19 cellular contexts compared by ENCODE assay signal in the genomic region with DNA sequence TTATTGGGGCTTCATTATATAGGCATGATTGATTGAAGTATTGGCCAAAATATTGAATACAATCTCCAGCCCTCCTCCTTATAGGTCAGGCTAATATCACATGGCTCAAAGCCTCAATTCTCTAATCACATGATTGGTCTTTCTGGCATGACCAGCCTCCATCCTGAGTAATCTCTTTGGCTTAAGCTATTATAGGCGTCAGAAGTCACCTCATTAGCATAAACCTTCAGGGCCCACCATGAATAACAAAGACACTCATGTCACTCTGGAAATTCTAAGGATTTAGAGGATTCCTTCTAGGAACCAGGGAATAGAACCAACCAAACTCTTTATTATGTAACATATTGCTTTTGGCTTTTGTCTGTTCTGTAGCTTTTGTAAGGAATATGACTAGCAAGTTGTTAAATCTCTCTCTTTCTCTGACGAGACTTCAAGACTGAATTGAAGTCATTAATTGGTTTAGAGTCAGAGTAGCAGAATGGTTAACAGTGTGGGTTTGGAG.
DNase-seq lines count a peak whose midpoint lies in the region; ATAC-seq and TF ChIP-seq lines count a peak whose summit lies in the region.
"Had no signal": no experiment of that assay in that cellular context is flagged by ENCODE, and none has a peak within 500 bp of the region (broad histone marks: within the 10 kb centered on the region; RNA-seq: fewer than 3 reads in every experiment).

No MANE protein-coding gene starts in this region.

- H3K9ac ChIP-seq in HUES48 (ENCODE audit: low read depth, low read length) (no peak overlapping the region), mesendoderm (ENCODE audit: low read length) (no peak overlapping the region)

- H3K56ac ChIP-seq in mesendoderm (ENCODE audit: low read length) = no peak overlapping the region

- POLR2A ChIA-PET in WTC11 (lab: Charles Lee) = no interaction called here

- peaks cover 11% of the 10 kb centered on the region; the same call in 1 of the 2 replicates for H3K36me3 Mint-ChIP-seq in WTC11
- H3K36me3 Mint-ChIP-seq in natural killer cell treated with Interleukin-12 subunit alpha and Interleukin-12 subunit beta and Interleukin-15 and Interleukin-18, amount 100 ng/mL, for 72 hours = no peaks in the 10 kb centered on the region
- H3K36me3 Mint-ChIP-seq: CD14-positive monocyte; CD8-positive, alpha-beta T cell had no signal

- no peaks in the 10 kb centered on the region for H3K9me3 ChIP-seq in HUES48 (ENCODE audit: control insufficient read depth, insufficient read depth, low read length)

- no peak overlapping the region for H2BK120ac ChIP-seq in mesendoderm (ENCODE audit: low read depth, low read length)

- no peak overlapping the region for H3K4me3 Mint-ChIP-seq in WTC11
- H3K4me3 Mint-ChIP-seq in natural killer cell treated with Interleukin-12 subunit alpha and Interleukin-12 subunit beta and Interleukin-15 and Interleukin-18, amount 100 ng/mL, for 72 hours = no peak overlapping the region
- H3K4me3 Mint-ChIP-seq: CD14-positive monocyte; CD8-positive, alpha-beta T cell had no signal

- no peak overlapping the region for H4K8ac ChIP-seq in mesendoderm (ENCODE audit: low read depth, low read length)

- no peak for TF ChIP-seq CTCF in WTC11 (IDR thresholded peaks at IDR 0.05)

- H3K27ac Mint-ChIP-seq in WTC11 = no peak overlapping the region
- H3K27ac Mint-ChIP-seq in natural killer cell treated with Interleukin-12 subunit alpha and Interleukin-12 subunit beta and Interleukin-15 and Interleukin-18, amount 100 ng/mL, for 72 hours = no peak overlapping the region
- H3K27ac Mint-ChIP-seq: CD14-positive monocyte; CD8-positive, alpha-beta T cell had no signal

- H4K5ac ChIP-seq in mesendoderm (ENCODE audit: low read length) = no peak overlapping the region

- peaks cover 10% of the 10 kb centered on the region for H3K9me3 Mint-ChIP-seq in WTC11
- H3K9me3 Mint-ChIP-seq in natural killer cell treated with Interleukin-12 subunit alpha and Interleukin-12 subunit beta and Interleukin-15 and Interleukin-18, amount 100 ng/mL, for 72 hours = no peaks in the 10 kb centered on the region
- H3K9me3 Mint-ChIP-seq: CD8-positive, alpha-beta T cell had no signal

- H3K18ac ChIP-seq in mesendoderm (ENCODE audit: low read length) = no peak overlapping the region

- H3K27me3 Mint-ChIP-seq in WTC11 (ENCODE audit: low read depth) = peaks cover under 1% of the 10 kb centered on the region; the same call in 1 of the 2 replicates
- H3K27me3 Mint-ChIP-seq in natural killer cell treated with Interleukin-12 subunit alpha and Interleukin-12 subunit beta and Interleukin-15 and Interleukin-18, amount 100 ng/mL, for 72 hours = peaks cover 0 to 7% of the 10 kb centered on the region in 2 donors

- H3K79me2 ChIP-seq in mesendoderm (ENCODE audit: control insufficient read depth, insufficient read depth, low read length) = no peaks in the 10 kb centered on the region

- WGBS in mesendoderm (ENCODE audit: extremely low coverage, insufficient coverage, low lambda C conversion rate) = no CpG with 5 or more reads among the region's 2 CpGs

- no peak overlapping the region for H2BK15ac ChIP-seq in mesendoderm (replicated peaks; ENCODE audit: low read depth)

- no peak overlapping the region for H3K4me3 ChIP-seq in HUES48 (ENCODE audit: low read depth, low read length)
- H3K4me3 ChIP-seq in mesendoderm (ENCODE audit: low read length) = no peak overlapping the region

- H3K27me3 ChIP-seq in HUES48 (ENCODE audit: control insufficient read depth, insufficient read depth, low read length) = no peaks in the 10 kb centered on the region
- H3K27me3 ChIP-seq in mesendoderm (ENCODE audit: insufficient read depth, low read length, poor library complexity) = no peaks in the 10 kb centered on the region

- H3K4me1 ChIP-seq in HUES48 (ENCODE audit: control insufficient read depth, insufficient read depth, low read length) (peaks cover 10% of the 10 kb centered on the region), mesendoderm (ENCODE audit: control insufficient read depth, low read depth, low read length) (no peaks in the 10 kb centered on the region)

- H2AK5ac ChIP-seq in mesendoderm (ENCODE audit: low read length) = no peak overlapping the region

- no peak overlapping the region for H3K4ac ChIP-seq in mesendoderm (ENCODE audit: low read depth, low read length)

- H3K36me3 ChIP-seq in HUES48 (ENCODE audit: control insufficient read depth, insufficient read depth, low read length) (no peaks in the 10 kb centered on the region), mesendoderm (ENCODE audit: control insufficient read depth, insufficient read depth, low read length) (no peaks in the 10 kb centered on the region)

- ATAC-seq in WTC11 (peak; percentile 65), HG03045 (IDR thresholded peaks at IDR 0.05; ENCODE audit: unreplicated experiment) (no peak), HG03025 (IDR thresholded peaks at IDR 0.05; ENCODE audit: low FRiP score, unreplicated experiment) (no peak)
- ATAC-seq in natural killer cell treated with Interleukin-12 subunit alpha and Interleukin-12 subunit beta and Interleukin-15 and Interleukin-18, amount 100 ng/mL, for 72 hours = no peak
- ATAC-seq: CD8-positive, alpha-beta T cell had no signal

- H3K79me1 ChIP-seq in mesendoderm (ENCODE audit: low read length) = no peaks in the 10 kb centered on the region

- no peak overlapping the region for H3K4me2 ChIP-seq in mesendoderm (ENCODE audit: low read length)

- peak overlapping the region; percentile 2 for H3K27ac ChIP-seq in HUES48 (ENCODE audit: low read depth, low read length)
- H3K27ac ChIP-seq in mesendoderm (ENCODE audit: low read depth, low read length) = no peak overlapping the region
- H3K27ac ChIP-seq: 22Rv1, HL-60 had no signal

- peaks cover 13% of the 10 kb centered on the region for H3K4me1 Mint-ChIP-seq in WTC11
- H3K4me1 Mint-ChIP-seq in natural killer cell treated with Interleukin-12 subunit alpha and Interleukin-12 subunit beta and Interleukin-15 and Interleukin-18, amount 100 ng/mL, for 72 hours (ENCODE audit: low read depth in 2 of 2) = no peaks in the 10 kb centered on the region
- H3K4me1 Mint-ChIP-seq: CD14-positive monocyte had no signal

- no peak overlapping the region for H2BK5ac ChIP-seq in mesendoderm (ENCODE audit: low read length)

- no peak overlapping the region for H3K23ac ChIP-seq in mesendoderm (ENCODE audit: low read length)

- DNase-seq in ELF-1 (ENCODE audit: low read depth, low spot score) (peak; percentile 15), WTC11 (ENCODE audit: low spot score) (no peak), mesendoderm (peak; percentile 49)
- no peak for DNase-seq in natural killer cell treated with Interleukin-12 subunit alpha and Interleukin-12 subunit beta and Interleukin-15 and Interleukin-18, amount 100 ng/mL, for 72 hours (ENCODE audit: low spot score)
- DNase-seq: CD8-positive, alpha-beta T cell; COR-L47; DMS153; DMS79 treated with DMSO at 0.1 percent for 48 hours; EL; GDM1; H7; IMR-90; KBM-7 had no signal

- CTCF ChIA-PET in WTC11 (lab: Charles Lee) = interaction anchor here (1.3 to 2.4 kb wide), 3 partner anchors 28 to 207 kb away, joined by 4 to 7 read pairs (median 5); no protein-coding TSS in a partner anchor

TF ChIP-seq in WTC11, 78 proteins besides CTCF, POLR2A, EP300 and RAD21:
- no peak for TF ChIP-seq SP1 (CRISPR knock-in tag; conservative IDR thresholded peaks at IDR 0.05)
- TF ChIP-seq, protein P1, sequence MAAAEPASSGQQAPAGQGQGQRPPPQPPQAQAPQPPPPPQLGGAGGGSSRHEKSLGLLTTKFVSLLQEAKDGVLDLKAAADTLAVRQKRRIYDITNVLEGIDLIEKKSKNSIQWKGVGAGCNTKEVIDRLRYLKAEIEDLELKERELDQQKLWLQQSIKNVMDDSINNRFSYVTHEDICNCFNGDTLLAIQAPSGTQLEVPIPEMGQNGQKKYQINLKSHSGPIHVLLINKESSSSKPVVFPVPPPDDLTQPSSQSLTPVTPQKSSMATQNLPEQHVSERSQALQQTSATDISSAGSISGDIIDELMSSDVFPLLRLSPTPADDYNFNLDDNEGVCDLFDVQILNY (CRISPR knock-in tag; IDR thresholded peaks at IDR 0.05) = no peak
- no peak for TF ChIP-seq NFE2L1 (CRISPR knock-in tag; IDR thresholded peaks at IDR 0.05)
- TF ChIP-seq, protein P2, sequence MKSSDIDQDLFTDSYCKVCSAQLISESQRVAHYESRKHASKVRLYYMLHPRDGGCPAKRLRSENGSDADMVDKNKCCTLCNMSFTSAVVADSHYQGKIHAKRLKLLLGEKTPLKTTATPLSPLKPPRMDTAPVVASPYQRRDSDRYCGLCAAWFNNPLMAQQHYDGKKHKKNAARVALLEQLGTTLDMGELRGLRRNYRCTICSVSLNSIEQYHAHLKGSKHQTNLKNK (CRISPR knock-in tag; IDR thresholded peaks at IDR 0.05) = no peak

Comparison
In these comparisons a context has a peak if more than half of its experiments do, and no peak if none do; other contexts are left out.
1. DNase-seq: peak in ELF-1 (single experiment) and mesendoderm (single experiment); none in WTC11 (single experiment) and natural killer cell treated with Interleukin-12 subunit alpha and Interleukin-12 subunit beta and Interleukin-15 and Interleukin-18, amount 100 ng/mL, for 72 hours (single experiment).